In genomic region chr17:55334285-55334684, GRCh38 we compare ENCODE assay signal across 1 cellular context.
TF ChIP-seq lines count a peak whose summit lies in the region.

No MANE protein-coding gene starts in this region.

TF ChIP-seq in SK-N-SH treated with all-trans-retinoic acid at 6 μM for 48 hours, 23 proteins besides CTCF, POLR2A, EP300 and RAD21 (continued from another document):
- TF ChIP-seq PATZ1 (CRISPR knock-in tag; IDR thresholded peaks at IDR 0.05; ENCODE audit: borderline replicate concordance) (no peak), PPARA (CRISPR knock-in tag; IDR thresholded peaks at IDR 0.05; ENCODE audit: borderline replicate concordance) (no peak)
